22 cellular contexts compared by ENCODE assay signal in the genomic region with DNA sequence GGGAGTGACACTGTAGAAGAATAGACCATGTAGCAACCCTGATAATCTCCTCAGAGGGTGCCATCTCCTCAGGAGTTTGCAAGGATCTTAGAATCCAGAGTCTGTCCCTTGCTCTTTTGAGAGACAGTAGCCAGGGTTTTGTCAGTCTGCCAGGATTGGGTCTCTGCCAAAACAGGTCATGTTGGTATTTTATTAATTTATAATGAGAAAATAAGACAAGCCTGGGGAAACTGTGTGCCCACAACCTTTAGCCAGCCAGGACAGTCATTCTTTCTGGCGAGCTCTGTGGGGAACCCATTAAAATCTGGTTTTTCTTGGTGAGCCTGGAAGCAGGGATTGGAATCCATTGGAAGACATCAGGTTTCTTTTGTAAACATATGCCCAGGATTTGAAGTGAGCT.
DNase-seq lines count a peak whose midpoint lies in the region; ATAC-seq and TF ChIP-seq lines count a peak whose summit lies in the region.
"Had no signal": no experiment of that assay in that cellular context is flagged by ENCODE, and none has a peak within 500 bp of the region (broad histone marks: within the 10 kb centered on the region; RNA-seq: fewer than 3 reads in every experiment).

No MANE protein-coding gene starts in this region.

- no peaks in the 10 kb centered on the region for H3K9me3 ChIP-seq in MG63
- H3K9me3 ChIP-seq: ascending aorta had no signal

- DNase-seq in NCI-H510A treated with DMSO at 0.1 percent for 48 hours (lab: John Stamatoyannopoulos, UW) (peak; percentile 49), NCI-H510A (lab: John Stamatoyannopoulos, UW) (no peak), MG63 (peak; percentile 24), MCF 10A (ENCODE audit: unreplicated experiment) (peak; percentile 52), retinal pigment epithelial cell (ENCODE audit: low read depth) (peak; percentile 13), GM10266 (ENCODE audit: extremely low spot score) (no peak), Ammon's horn (ENCODE audit: low spot score) (no peak)
- DNase-seq: activated CD4-positive, alpha-beta memory T cell treated with anti-CD3 and anti-CD28 coated beads for 36 hours; activated naive CD4-positive, alpha-beta T cell treated with anti-CD3 and anti-CD28 coated beads for 36 hours; activated T-cell treated with anti-CD3 and anti-CD28 coated beads, Interleukin-2, amount 50 U/mL, for 1 hour; CD4-positive, alpha-beta memory T cell; mesendoderm; NCI-H2227 treated with DMSO at 0.1 percent for 48 hours; retina; SHP77 had no signal

- H3K27me3 Mint-ChIP-seq in MCF 10A (ENCODE audit: insufficient read depth, unreplicated experiment), result no peaks in the 10 kb centered on the region
- H3K27me3 Mint-ChIP-seq: activated CD4-positive, alpha-beta memory T cell treated with anti-CD3 and anti-CD28 coated beads for 36 hours; CD4-positive, alpha-beta memory T cell; IgD-negative memory B cell; stimulated activated memory B cell treated with anti-CD40 and anti-IgM and Interleukin-4, amounts not matched to agents 10 μg/mL and 1 μg/mL and 100 μg/mL, for 72 hours had no signal

- BruUV-seq in MCF 10A (replicated peaks; lab: Mats Ljungman, UMichigan), result no TSS peak

- ATAC-seq in GM21619 (IDR thresholded peaks at IDR 0.05; ENCODE audit: unreplicated experiment), result no peak
- ATAC-seq: stimulated activated memory B cell treated with anti-CD40 and anti-IgM and Interleukin-4, amounts not matched to agents 10 μg/mL and 1 μg/mL and 100 μg/mL, for 72 hours had no signal

- no peaks in the 10 kb centered on the region for H3K27me3 ChIP-seq in MG63
- H3K27me3 ChIP-seq: ascending aorta, hepatocyte, tibial nerve had no signal

- no peak overlapping the region for H3K4me3 ChIP-seq in MG63
- H3K4me3 ChIP-seq in retinal pigment epithelial cell (ENCODE audit: low read length), result no peak overlapping the region
- H3K4me3 ChIP-seq: ascending aorta, hepatocyte, tibial nerve had no signal

- no peak overlapping the region for H3K4me3 Mint-ChIP-seq in MCF 10A (ENCODE audit: unreplicated experiment)
- H3K4me3 Mint-ChIP-seq: activated CD4-positive, alpha-beta memory T cell treated with anti-CD3 and anti-CD28 coated beads for 36 hours; activated naive CD4-positive, alpha-beta T cell treated with anti-CD3 and anti-CD28 coated beads for 36 hours; CD4-positive, alpha-beta memory T cell; IgD-negative memory B cell; neural crest cell; stimulated activated memory B cell treated with anti-CD40 and anti-IgM and Interleukin-4, amounts not matched to agents 10 μg/mL and 1 μg/mL and 100 μg/mL, for 72 hours had no signal

- H3K4me1 Mint-ChIP-seq in MCF 10A (ENCODE audit: insufficient read depth, unreplicated experiment), result peaks cover 5% of the 10 kb centered on the region
- H3K4me1 Mint-ChIP-seq: CD4-positive, alpha-beta memory T cell; IgD-negative memory B cell; neural crest cell; stimulated activated memory B cell treated with anti-CD40 and anti-IgM and Interleukin-4, amounts not matched to agents 10 μg/mL and 1 μg/mL and 100 μg/mL, for 72 hours had no signal

- H3K27ac Mint-ChIP-seq in MCF 10A (ENCODE audit: low read depth, unreplicated experiment), result no peak overlapping the region
- H3K27ac Mint-ChIP-seq: activated CD4-positive, alpha-beta memory T cell treated with anti-CD3 and anti-CD28 coated beads for 36 hours; activated naive CD4-positive, alpha-beta T cell treated with anti-CD3 and anti-CD28 coated beads for 36 hours; CD4-positive, alpha-beta memory T cell; stimulated activated memory B cell treated with anti-CD40 and anti-IgM and Interleukin-4, amounts not matched to agents 10 μg/mL and 1 μg/mL and 100 μg/mL, for 72 hours had no signal

- POLR2A ChIA-PET in MCF 10A (lab: Yijun Ruan, JAX), result interaction anchor here (0.7 kb wide), 1 partner anchor 13 kb away, joined by 3 read pairs; no protein-coding TSS in a partner anchor

- TF ChIP-seq CTCF in MCF 10A (IDR thresholded peaks at IDR 0.05; ENCODE audit: unreplicated experiment) (no peak), retinal pigment epithelial cell (conservative IDR thresholded peaks at IDR 0.05; ENCODE audit: low read depth, low read length) (no peak), GM10266 (IDR thresholded peaks at IDR 0.05; ENCODE audit: control insufficient read depth, insufficient read depth, low read depth, missing control alignments) (no peak)

- H3K9me3 Mint-ChIP-seq in MCF 10A (ENCODE audit: unreplicated experiment), result no peaks in the 10 kb centered on the region
- H3K9me3 Mint-ChIP-seq: stimulated activated memory B cell treated with anti-CD40 and anti-IgM and Interleukin-4, amounts not matched to agents 10 μg/mL and 1 μg/mL and 100 μg/mL, for 72 hours had no signal

- no peaks in the 10 kb centered on the region for H3K36me3 Mint-ChIP-seq in MCF 10A (ENCODE audit: insufficient read depth, unreplicated experiment)
- H3K36me3 Mint-ChIP-seq: activated CD4-positive, alpha-beta memory T cell treated with anti-CD3 and anti-CD28 coated beads for 36 hours; CD4-positive, alpha-beta memory T cell; IgD-negative memory B cell; stimulated activated memory B cell treated with anti-CD40 and anti-IgM and Interleukin-4, amounts not matched to agents 10 μg/mL and 1 μg/mL and 100 μg/mL, for 72 hours had no signal

- H3K36me3 ChIP-seq in MG63, result no peaks in the 10 kb centered on the region
- H3K36me3 ChIP-seq: ascending aorta, tibial nerve had no signal

- intact Hi-C loops in MCF 10A (cut with micrococcal nuclease), result no loop called here

- CTCF ChIA-PET in MCF 10A (lab: Yijun Ruan, JAX), result no interaction called here

Comparison
In these comparisons a context has a peak if more than half of its experiments do, and no peak if none do; other contexts are left out.
1. DNase-seq: peak in NCI-H510A treated with DMSO at 0.1 percent for 48 hours (single experiment), MG63 (single experiment), MCF 10A (single experiment) and retinal pigment epithelial cell (single experiment); none in NCI-H510A (single experiment), GM10266 (single experiment) and Ammon's horn (single experiment).